24 cellular contexts compared by ENCODE assay signal in the genomic region with DNA sequence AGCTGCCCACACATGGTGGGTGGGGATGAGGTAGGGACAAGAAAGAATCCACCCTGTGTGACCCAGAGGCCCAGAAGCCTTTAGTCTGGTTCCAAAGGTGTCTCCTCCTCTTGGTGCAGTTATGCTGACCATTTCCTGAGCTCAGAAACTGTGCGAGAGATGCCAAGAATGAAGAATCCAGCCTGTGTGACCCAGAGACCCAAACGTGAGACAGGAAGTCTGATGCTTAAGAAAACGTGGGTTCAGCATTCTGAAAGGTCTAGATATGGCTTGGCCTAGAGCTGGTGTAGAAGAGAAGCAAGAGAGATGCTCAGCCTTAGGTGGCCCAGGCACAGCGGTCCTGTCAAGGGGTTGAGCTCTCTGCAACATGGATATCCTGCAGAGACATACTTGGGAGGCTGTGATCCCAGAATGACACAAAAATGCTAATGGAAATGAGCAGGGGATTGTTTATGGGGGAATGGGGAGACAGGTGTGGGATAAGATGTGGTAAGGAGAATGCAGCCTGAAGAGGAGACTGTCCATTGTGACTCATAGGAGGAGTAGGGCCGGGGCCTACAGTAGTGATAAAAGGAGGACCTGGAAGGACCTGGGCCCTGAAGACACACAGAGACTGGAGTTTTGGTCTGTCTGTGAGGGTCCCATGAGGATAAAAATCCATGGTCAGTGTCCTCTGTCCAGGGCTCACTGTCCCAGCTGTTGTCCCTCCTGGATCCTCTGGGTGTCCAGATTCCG.
A peak's percentile ranks its signal among the peaks of the same experiment; 100 is the strongest.
DNase-seq lines count a peak whose midpoint lies in the region; ATAC-seq and TF ChIP-seq lines count a peak whose summit lies in the region.
"Had no signal": no experiment of that assay in that cellular context is flagged by ENCODE, and none has a peak within 500 bp of the region (broad histone marks: within the 10 kb centered on the region; RNA-seq: fewer than 3 reads in every experiment).

No MANE protein-coding gene starts in this region.

- TF ChIP-seq EP300 in gastroesophageal sphincter (IDR thresholded peaks at IDR 0.05): no peak

- TF ChIP-seq CTCF in right atrium auricular region (IDR thresholded peaks at IDR 0.05) (no peak), activated B cell treated with CpG ODN at 0.5 μM for 24 hours (IDR thresholded peaks at IDR 0.05) (no peak), gastroesophageal sphincter (IDR thresholded peaks at IDR 0.05) (no peak)

- H3K36me3 Mint-ChIP-seq in activated B cell treated with CpG ODN at 0.5 μM for 24 hours (ENCODE audit: low read depth) (peaks cover 5% of the 10 kb centered on the region), memory B cell (peaks cover 5% of the 10 kb centered on the region)

- H3K4me3 ChIP-seq in right atrium auricular region: no peak overlapping the region
- no peak overlapping the region for H3K4me3 ChIP-seq in gastroesophageal sphincter
- H3K4me3 ChIP-seq: GM23338, SK-N-MC had no signal

- CTCF ChIA-PET in activated B cell treated with CpG ODN at 0.5 μM for 24 hours (lab: Charles Lee): interaction anchor here (0.6 to 4.3 kb wide), 7 partner anchors 9 to 158 kb away, joined by 3 to 36 read pairs (median 7); no protein-coding TSS in a partner anchor

- 34 to 52% methylated on average over 4 to 5 of the region's 6 CpGs for WGBS in gastroesophageal sphincter (ENCODE audit: low coverage in 1 of 2), 2 donors

- H3K27ac ChIP-seq in right atrium auricular region (no peak overlapping the region), gastroesophageal sphincter (no peak overlapping the region)
- H3K27ac ChIP-seq: 22Rv1, SK-N-MC had no signal

- H3K4me3 Mint-ChIP-seq in activated B cell treated with CpG ODN at 0.5 μM for 24 hours (no peak overlapping the region), memory B cell (no peak overlapping the region)
- H3K4me3 Mint-ChIP-seq: GM23338, H9 had no signal

- H3K36me3 ChIP-seq in right atrium auricular region (no peaks in the 10 kb centered on the region), gastroesophageal sphincter (no peaks in the 10 kb centered on the region)
- H3K36me3 ChIP-seq: BE2C had no signal

- no peak for TF ChIP-seq POLR2A in gastroesophageal sphincter (IDR thresholded peaks at IDR 0.05)

- H3K9me3 Mint-ChIP-seq in activated B cell treated with CpG ODN at 0.5 μM for 24 hours (peaks cover 8% of the 10 kb centered on the region), memory B cell (peaks cover 5% of the 10 kb centered on the region)
- H3K9me3 Mint-ChIP-seq: GM23338 had no signal

- intact Hi-C loops in left ventricle myocardium superior (cut with micrococcal nuclease) (no loop called here), activated B cell treated with CpG ODN at 0.5 μM for 24 hours (cut with micrococcal nuclease) (loop anchor here (2.0 kb wide), 2 partner anchors 21 to 147 kb away; no protein-coding TSS in a partner anchor)

- H3K4me1 Mint-ChIP-seq in activated B cell treated with CpG ODN at 0.5 μM for 24 hours (peaks cover 75% of the 10 kb centered on the region), memory B cell (peaks cover 58% of the 10 kb centered on the region)

- no peaks in the 10 kb centered on the region for H3K4me1 ChIP-seq in right atrium auricular region
- H3K4me1 ChIP-seq in gastroesophageal sphincter: no peaks in the 10 kb centered on the region
- H3K4me1 ChIP-seq: BE2C had no signal

- DNase-seq in right atrium auricular region (ENCODE audit: low spot score) (peak; percentile 40), left ventricle myocardium superior (no peak), activated B cell treated with CpG ODN at 0.5 μM for 24 hours (no peak), memory B cell (ENCODE audit: low spot score in 2 of 2) (no peak), ecto neural progenitor cell (ENCODE audit: low spot score) (no peak)
- no peak for DNase-seq in activated CD4-positive, alpha-beta T cell treated with anti-CD3 and anti-CD28 coated beads, Interleukin-2, amount 50 U/mL, for 1 hour
- DNase-seq: BE2C, Calu3, DMS79 treated with DMSO at 0.1 percent for 48 hours, H9, KG1, NCI-H1048, NCI-H1694, NCI-H2029 treated with DMSO at 0.1 percent for 48 hours, NCI-H2227 treated with DMSO at 0.1 percent for 48 hours, NCI-H510A, NCI-H69, SHP77 treated with DMSO at 0.1 percent for 48 hours had no signal

- H3K27me3 Mint-ChIP-seq in activated B cell treated with CpG ODN at 0.5 μM for 24 hours: no peaks in the 10 kb centered on the region
- H3K27me3 Mint-ChIP-seq in memory B cell: no peaks in the 10 kb centered on the region

- H3K27ac Mint-ChIP-seq in activated B cell treated with CpG ODN at 0.5 μM for 24 hours (peak overlapping the region; percentile 10), memory B cell (peak overlapping the region; percentile 63)
- H3K27ac Mint-ChIP-seq: GM23338, H9 had no signal

- H3K27me3 ChIP-seq in right atrium auricular region (no peaks in the 10 kb centered on the region), gastroesophageal sphincter (peaks cover 70% of the 10 kb centered on the region)

- H3K9me3 ChIP-seq in right atrium auricular region (no peaks in the 10 kb centered on the region), gastroesophageal sphincter (peaks cover 0 to under 1% (median 0%) of the 10 kb centered on the region in 3 donors)
- H3K9me3 ChIP-seq: BE2C had no signal

- POLR2A ChIA-PET in activated B cell treated with CpG ODN at 0.5 μM for 24 hours (lab: Charles Lee): no interaction called here

- ATAC-seq in left ventricle myocardium superior (no peak), activated B cell treated with CpG ODN at 0.5 μM for 24 hours (ENCODE audit: low read depth) (no peak), memory B cell (ENCODE audit: low read depth) (no peak), HG02870 (IDR thresholded peaks at IDR 0.05; ENCODE audit: unreplicated experiment) (no peak), gastroesophageal sphincter (no peak)
- ATAC-seq: GM23338, Panc1 had no signal
